In genomic region chr18:5197461-5197860, GRCh38 we compare ENCODE assay signal across 16 cellular contexts. TPM values are rescaled to one million over a fixed set of nuclear protein-coding genes. Genes with fewer than 3 reads are reported as not detected.
DNase-seq lines count a peak whose midpoint lies in the region; ATAC-seq lines count a peak whose summit lies in the region.
"Had no signal": no experiment of that assay in that cellular context is flagged by ENCODE, and none has a peak within 500 bp of the region (broad histone marks: within the 10 kb centered on the region; RNA-seq: fewer than 3 reads in every experiment).

No MANE protein-coding gene starts in this region.

- no peak overlapping the region for H2AK5ac ChIP-seq in neuronal stem cell (ENCODE audit: low read depth, low read length)

- H3K27ac ChIP-seq in neuronal stem cell (replicated peaks; ENCODE audit: low read length): no peak overlapping the region
- no peak overlapping the region for H3K27ac ChIP-seq in CD4-positive, alpha-beta memory T cell (ENCODE audit: low read depth, low read length)
- H3K27ac ChIP-seq: epithelial cell of prostate, Peyer's patch, transverse colon had no signal

- H3K9me3 Mint-ChIP-seq in CD4-positive, alpha-beta memory T cell: peaks cover 0 to 13% (median 9%) of the 10 kb centered on the region in 8 donors

- H3K4me3 ChIP-seq in endocrine pancreas (ENCODE audit: control insufficient read depth, insufficient read depth, low read length) (peak overlapping the region; percentile 70), neuronal stem cell (ENCODE audit: low read length in 2 of 2) (no peak overlapping the region)
- no peak overlapping the region for H3K4me3 ChIP-seq in CD4-positive, alpha-beta memory T cell (ENCODE audit: low read length in 2 of 2)
- H3K4me3 ChIP-seq: adrenal gland, Peyer's patch, transverse colon had no signal

- H2BK15ac ChIP-seq in neuronal stem cell (ENCODE audit: low read length): no peak overlapping the region

- H3K18ac ChIP-seq in neuronal stem cell (ENCODE audit: low read length): no peak overlapping the region

- CTCF ChIA-PET in CD4-positive, alpha-beta memory T cell (lab: Charles Lee; ENCODE audit: partially characterized antibody): no interaction called here

- intact Hi-C loops in Right ventricle myocardium superior (cut with DNase I): no loop called here
- intact Hi-C loops in CD4-positive, alpha-beta memory T cell (cut with micrococcal nuclease): no loop called here

- no peak overlapping the region for H3K9ac ChIP-seq in endocrine pancreas (ENCODE audit: control insufficient read depth, insufficient read depth, low read length)
- no peak overlapping the region for H3K9ac ChIP-seq in neuronal stem cell (ENCODE audit: low read depth, low read length, poor library complexity)

- H4K91ac ChIP-seq in neuronal stem cell (ENCODE audit: low read depth, low read length, poor library complexity): no peak overlapping the region

- no peak overlapping the region for H4K8ac ChIP-seq in neuronal stem cell (ENCODE audit: low read depth, low read length)

- no CpG with 5 or more reads among the region's 18 CpGs for WGBS in neuronal stem cell (ENCODE audit: extremely low coverage in 2 of 2, insufficient read length in 2 of 2, insufficient replicate concordance in 1 of 2), 2 donors

- H3K4me1 Mint-ChIP-seq in CD4-positive, alpha-beta memory T cell: peaks cover 0 to 10% (median 6%) of the 10 kb centered on the region in 4 donors

- no peak overlapping the region for H3K4ac ChIP-seq in neuronal stem cell (ENCODE audit: low read length)

- H3K27me3 ChIP-seq in endocrine pancreas (ENCODE audit: control insufficient read depth, insufficient read depth, low read length) (no peaks in the 10 kb centered on the region), neuronal stem cell (ENCODE audit: control insufficient read depth in 3 of 3, insufficient read depth in 3 of 3, low read depth in 1 of 3, low read length in 3 of 3) (peaks cover 9 to 52% (median 35%) of the 10 kb centered on the region in 3 experiments)
- H3K27me3 ChIP-seq in CD4-positive, alpha-beta memory T cell (ENCODE audit: insufficient read depth, low read length): peaks cover 37% of the 10 kb centered on the region

- H3K23ac ChIP-seq in neuronal stem cell (ENCODE audit: low read depth, low read length, poor library complexity): no peak overlapping the region

- H3K14ac ChIP-seq in neuronal stem cell (ENCODE audit: low read length): no peak overlapping the region

- H3K4me1 ChIP-seq in endocrine pancreas (ENCODE audit: control insufficient read depth, insufficient read depth, low read length) (no peaks in the 10 kb centered on the region), neuronal stem cell (ENCODE audit: control insufficient read depth in 2 of 2, insufficient read depth in 1 of 2, low read depth in 1 of 2, low read length in 2 of 2) (peaks cover 0 to 14% of the 10 kb centered on the region in 2 donors)
- H3K4me1 ChIP-seq in CD4-positive, alpha-beta memory T cell (ENCODE audit: insufficient read depth, low read length): no peaks in the 10 kb centered on the region
- H3K4me1 ChIP-seq: adrenal gland, Peyer's patch, transverse colon had no signal

- H2BK5ac ChIP-seq in neuronal stem cell (ENCODE audit: low read length): no peak overlapping the region

- H3K4me3 Mint-ChIP-seq in CD4-positive, alpha-beta memory T cell: peak overlapping the region in 2 of 8 donors; percentile 3 to 74

- H3K36me3 ChIP-seq in endocrine pancreas (ENCODE audit: control insufficient read depth, insufficient read depth, low read length) (no peaks in the 10 kb centered on the region), neuronal stem cell (replicated peaks in 1 of 2; ENCODE audit: control insufficient read depth in 2 of 2, insufficient read depth in 2 of 2, low read length in 2 of 2) (no peaks in the 10 kb centered on the region)
- no peaks in the 10 kb centered on the region for H3K36me3 ChIP-seq in CD4-positive, alpha-beta memory T cell (ENCODE audit: insufficient read depth, low read length)
- H3K36me3 ChIP-seq: adrenal gland, Peyer's patch, transverse colon had no signal

- POLR2A ChIA-PET in CD4-positive, alpha-beta memory T cell (lab: Charles Lee; ENCODE audit: partially characterized antibody): no interaction called here

- no peaks in the 10 kb centered on the region for H3K36me3 Mint-ChIP-seq in CD4-positive, alpha-beta memory T cell

- no peak overlapping the region for H2AFZ ChIP-seq in neuronal stem cell (ENCODE audit: low read length)

- no peak for ATAC-seq in Right ventricle myocardium superior (ENCODE audit: poor library complexity)

- DNase-seq in NCI-H524 (lab: John Stamatoyannopoulos, UW) (peak; percentile 25 to 49), NCI-H524 treated with DMSO at 0.1 percent for 48 hours (lab: John Stamatoyannopoulos, UW) (no peak), NCI-H345 treated with DMSO at 0.1 percent for 48 hours (lab: John Stamatoyannopoulos, UW; ENCODE audit: unreplicated experiment) (peak; percentile 25), neuronal stem cell (ENCODE audit: low spot score) (no peak), COLO829 (ENCODE audit: low spot score) (no peak), Right ventricle myocardium superior (no peak)
- no peak for DNase-seq in CD4-positive, alpha-beta memory T cell
- DNase-seq: Peyer's patch; stimulated activated CD4-positive, alpha-beta T cell treated with anti-CD3 and anti-CD28 coated beads, Interleukin-1b, Interleukin-23, amount 100 ng/mL, for 48 hours; SW 1271 had no signal

- H3K27ac Mint-ChIP-seq in CD4-positive, alpha-beta memory T cell: no peak overlapping the region

- no peaks in the 10 kb centered on the region for H3K79me1 ChIP-seq in neuronal stem cell (ENCODE audit: low read depth, low read length)

- H3K27me3 Mint-ChIP-seq in CD4-positive, alpha-beta memory T cell: peaks cover 48 to 54% of the 10 kb centered on the region in 2 donors

- H2BK120ac ChIP-seq in neuronal stem cell (ENCODE audit: low read depth, low read length): no peak overlapping the region

- no peaks in the 10 kb centered on the region for H3K9me3 ChIP-seq in endocrine pancreas (ENCODE audit: control insufficient read depth, low read length)
- H3K9me3 ChIP-seq in neuronal stem cell (replicated peaks in 1 of 2; ENCODE audit: control insufficient read depth in 2 of 2, insufficient read depth in 1 of 2, low read depth in 1 of 2, low read length in 2 of 2): no peaks in the 10 kb centered on the region
- no peaks in the 10 kb centered on the region for H3K9me3 ChIP-seq in CD4-positive, alpha-beta memory T cell (ENCODE audit: control insufficient read depth in 1 of 2, low read length in 2 of 2)
- H3K9me3 ChIP-seq: Peyer's patch, transverse colon had no signal

- H2BK12ac ChIP-seq in neuronal stem cell (ENCODE audit: low read length): no peak overlapping the region

- H3K4me2 ChIP-seq in neuronal stem cell (ENCODE audit: insufficient read depth, low read length, poor library complexity, severe bottlenecking): peak overlapping the region; percentile 44

RNA-seq across cellular contexts. Expression of gene AKAIN1, which starts 0.4 kb away (rescaled TPM):
- polyA plus RNA-seq in neuronal stem cell (2013, experiment 1 of 2): not detected
- polyA plus RNA-seq in neuronal stem cell (2013, experiment 2 of 2): not detected
- total RNA-seq in Right ventricle myocardium superior: not detected
- total RNA-seq in CD4-positive, alpha-beta memory T cell: not detected
- not detected for polyA plus RNA-seq in CD4-positive, alpha-beta memory T cell
- total RNA-seq: chondrocyte, Peyer's patch, renal cortical epithelial cell, transverse colon had no signal

Comparison
In these comparisons a context has a peak if more than half of its experiments do, and no peak if none do; other contexts are left out.
1. DNase-seq: peak in NCI-H524 (2 of 2) and NCI-H345 treated with DMSO at 0.1 percent for 48 hours (single experiment); none in NCI-H524 treated with DMSO at 0.1 percent for 48 hours (single experiment), neuronal stem cell (single experiment), COLO829 (single experiment), Right ventricle myocardium superior (single experiment) and CD4-positive, alpha-beta memory T cell (0 of 5).